Comparison of ENCODE assay signal across 8 cellular contexts in the genomic region with DNA sequence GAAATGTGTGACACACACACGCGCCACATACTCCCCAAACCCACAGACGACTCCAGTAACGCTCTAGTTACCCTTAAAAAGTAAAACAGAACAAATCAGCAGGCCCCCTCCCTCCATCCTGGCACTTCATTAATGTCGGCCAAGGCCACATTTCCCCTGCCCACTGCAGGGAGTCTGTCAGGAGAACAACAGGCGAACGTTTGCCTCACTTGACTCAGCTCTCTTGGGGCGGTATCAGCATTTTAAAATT. TPM values are rescaled to one million over a fixed set of nuclear protein-coding genes. Genes with fewer than 3 reads are reported as not detected.
DNase-seq lines count a peak whose midpoint lies in the region; TF ChIP-seq lines count a peak whose summit lies in the region.

No MANE protein-coding gene starts in this region.

- no peaks in the 10 kb centered on the region for H4K20me1 ChIP-seq in OCI-LY7 (ENCODE audit: insufficient read depth, low read length)

- TF ChIP-seq POLR2A in sigmoid colon (IDR thresholded peaks at IDR 0.05) = no peak

- WGBS in sigmoid colon, 2 donors = 1 to 2% methylated on average over 8 of the region's 8 CpGs

- TF ChIP-seq CTCF in OCI-LY7 (conservative IDR thresholded peaks at IDR 0.05; ENCODE audit: low read length) = no peak
- TF ChIP-seq CTCF in fibroblast of pulmonary artery (IDR thresholded peaks at IDR 0.05; ENCODE audit: low read length, missing control alignments) = no peak
- no peak for TF ChIP-seq CTCF in sigmoid colon (IDR thresholded peaks at IDR 0.05)

- intact Hi-C loops in OCI-LY7 (cut with micrococcal nuclease; ENCODE audit: unreplicated experiment) = no loop called here
- intact Hi-C loops in sigmoid colon (cut with DNase I) = no loop called here

- no peaks in the 10 kb centered on the region for H3K27me3 ChIP-seq in sigmoid colon

- H3K4me1 ChIP-seq in OCI-LY7 (ENCODE audit: insufficient read depth, low read length, poor library complexity, severe bottlenecking) = no peaks in the 10 kb centered on the region
- H3K4me1 ChIP-seq in sigmoid colon = peaks cover 0 to 18% (median 13%) of the 10 kb centered on the region in 4 donors

- peaks cover 60% of the 10 kb centered on the region for H3K27me3 Mint-ChIP-seq in T-helper 2 cell treated with Interferon-gamma antibody and Interleukin-4, amounts not matched to agents 5 μg/mL and 100 μg/mL, for 36 hours (ENCODE audit: low read depth)

- H3K9me2 ChIP-seq in OCI-LY7 (ENCODE audit: insufficient read depth, low read length) = no peaks in the 10 kb centered on the region

- no TSS peak for BruUV-seq in OCI-LY7 (replicated peaks; lab: Mats Ljungman, UMichigan)

- peak overlapping the region; percentile 69 for H3K4me2 ChIP-seq in OCI-LY7 (ENCODE audit: low read length)

- H3K4me3 ChIP-seq in OCI-LY7 (ENCODE audit: low read depth, low read length, poor library complexity, severe bottlenecking) (peak overlapping the region; percentile 61), fibroblast of pulmonary artery (replicated peaks; ENCODE audit: low read depth, low read length) (peak overlapping the region; percentile 56), sigmoid colon (peak overlapping the region; percentile 34 to 58 (median 52))

- H3K4me1 Mint-ChIP-seq in T-helper 2 cell treated with Interferon-gamma antibody and Interleukin-4, amounts not matched to agents 5 μg/mL and 100 μg/mL, for 36 hours (ENCODE audit: low read depth) = peaks cover 16% of the 10 kb centered on the region

- peak overlapping the region; percentile 69; the same call in 1 of the 2 replicates for H2AFZ ChIP-seq in OCI-LY7 (ENCODE audit: low read length)

- H3K36me3 Mint-ChIP-seq in T-helper 2 cell treated with Interferon-gamma antibody and Interleukin-4, amounts not matched to agents 5 μg/mL and 100 μg/mL, for 36 hours (ENCODE audit: low read depth) = no peaks in the 10 kb centered on the region

- H3K36me3 ChIP-seq in OCI-LY7 (ENCODE audit: insufficient read depth, low read length) = no peaks in the 10 kb centered on the region
- no peaks in the 10 kb centered on the region for H3K36me3 ChIP-seq in sigmoid colon

- no peaks in the 10 kb centered on the region for H3K9me3 Mint-ChIP-seq in T-helper 2 cell treated with Interferon-gamma antibody and Interleukin-4, amounts not matched to agents 5 μg/mL and 100 μg/mL, for 36 hours

- no peak overlapping the region for H3K27ac ChIP-seq in OCI-LY7 (ENCODE audit: low read depth, low read length, poor library complexity, severe bottlenecking)
- peak overlapping the region; percentile 4 to 58 (median 48) for H3K27ac ChIP-seq in sigmoid colon

- no peaks in the 10 kb centered on the region for H3K79me2 ChIP-seq in OCI-LY7 (ENCODE audit: insufficient read depth, low read depth, low read length)

- no peak overlapping the region for H3K27ac Mint-ChIP-seq in T-helper 2 cell treated with Interferon-gamma antibody and Interleukin-4, amounts not matched to agents 5 μg/mL and 100 μg/mL, for 36 hours

- no peaks in the 10 kb centered on the region for H3K9me3 ChIP-seq in OCI-LY7 (ENCODE audit: low read length)
- H3K9me3 ChIP-seq in sigmoid colon = no peaks in the 10 kb centered on the region

- peak overlapping the region; percentile 81 for H3K4me3 Mint-ChIP-seq in T-helper 2 cell treated with Interferon-gamma antibody and Interleukin-4, amounts not matched to agents 5 μg/mL and 100 μg/mL, for 36 hours

- POLR2A ChIA-PET in OCI-LY7 (lab: Charles Lee) = no interaction called here

- no peak for TF ChIP-seq EP300 in sigmoid colon (IDR thresholded peaks at IDR 0.05)

- no peak for DNase-seq in T-helper 2 cell treated with Interferon-gamma antibody and Interleukin-4, amounts not matched to agents 5 μg/mL and 100 μg/mL, for 36 hours (ENCODE audit: low spot score)
- DNase-seq in T-helper 2 cell (no peak), OCI-LY7 (ENCODE audit: low spot score) (no peak), fibroblast of pulmonary artery (ENCODE audit: low read depth) (no peak), sigmoid colon (no peak), NK-92 (lab: John Stamatoyannopoulos, UW; ENCODE audit: unreplicated experiment) (no peak), NCI-H1105 (lab: John Stamatoyannopoulos, UW) (no peak), NCI-H524 treated with DMSO at 0.1 percent for 48 hours (lab: John Stamatoyannopoulos, UW) (no peak)

- CTCF ChIA-PET in OCI-LY7 (lab: Charles Lee; ENCODE audit: unreplicated experiment) = no interaction called here

RNA-seq across cellular contexts. Expression of a gene that starts 0.7 kb away (rescaled TPM):
- total RNA-seq in OCI-LY7 (2014; rRNA removed; shearing (Covaris generic)) = not detected in 2 replicates
- total RNA-seq in OCI-LY7 (2022) = not detected in 2 replicates
- total RNA-seq in sigmoid colon = 1 to 10 TPM; 1.4 to 2.2 (median 2.0) TPM
- 1 to 10 TPM; 1.8 to 6.0 (median 3.0) TPM for polyA plus RNA-seq in sigmoid colon
